26 cellular contexts compared by ENCODE assay signal in the genomic region with DNA sequence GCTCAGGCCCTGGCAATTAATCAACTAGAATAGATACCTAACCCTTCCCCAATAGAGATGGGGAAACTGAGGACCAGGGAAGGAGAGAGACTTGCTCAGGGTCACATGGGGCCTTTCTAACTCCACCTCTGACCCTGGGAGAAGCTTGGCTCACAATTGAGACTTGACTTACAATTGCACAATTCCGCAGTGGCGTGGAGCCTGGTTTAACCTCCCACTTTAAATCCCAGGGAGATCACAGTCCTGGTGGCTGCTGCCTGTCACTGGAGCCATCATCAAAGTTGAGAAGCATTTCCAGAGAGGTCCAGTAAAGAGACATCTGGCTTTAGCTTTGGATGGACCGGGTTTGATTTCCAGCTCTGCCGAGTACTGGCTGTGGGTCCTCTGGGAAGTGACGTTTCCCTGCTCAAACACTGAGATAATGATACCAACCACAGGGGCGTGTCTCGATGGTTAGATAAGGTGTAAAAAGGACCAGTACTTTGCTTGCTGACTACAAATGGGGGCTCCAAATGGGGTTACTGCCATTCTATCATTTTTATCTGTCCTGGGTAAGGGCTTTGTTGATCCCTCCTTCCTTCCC. TPM values are rescaled to one million over a fixed set of nuclear protein-coding genes. Genes with fewer than 3 reads are reported as not detected.
DNase-seq lines count a peak whose midpoint lies in the region; ATAC-seq, FAIRE-seq and TF ChIP-seq lines count a peak whose summit lies in the region.
"Had no signal": no experiment of that assay in that cellular context is flagged by ENCODE, and none has a peak within 500 bp of the region (broad histone marks: within the 10 kb centered on the region; RNA-seq: fewer than 3 reads in every experiment).

No MANE protein-coding gene starts in this region.

- H3K9ac ChIP-seq in K562 (ENCODE audit: insufficient read depth in 1 of 2, low read depth in 2 of 2, low read length in 2 of 2): no peak overlapping the region
- peak overlapping the region in 1 of 3 donors; percentile 35 for H3K9ac ChIP-seq in skeletal muscle tissue (ENCODE audit: low read depth in 1 of 3, low read length in 3 of 3)

- no peaks in the 10 kb centered on the region for H3K9me3 ChIP-seq in K562 (replicated peaks; ENCODE audit: control insufficient read depth, insufficient read depth, low read depth, low read length)
- no peaks in the 10 kb centered on the region for H3K9me3 ChIP-seq in skeletal muscle tissue (ENCODE audit: control insufficient read depth in 3 of 3, low read length in 3 of 3)
- no peaks in the 10 kb centered on the region for H3K9me3 ChIP-seq in upper lobe of right lung
- H3K9me3 ChIP-seq: BLaER1 treated with 17β-estradiol and CSF1 and Interleukin-3, amounts not matched to agents 10 nM and 100 nM; SJCRH30; thoracic aorta; vagina had no signal

- POLR2A ChIA-PET in K562 (lab: Yijun Ruan, JAX): interaction anchor here (0.5 to 1.5 kb wide), 2 partner anchors 10 to 117 kb away, joined by 3 to 5 read pairs; no protein-coding TSS in a partner anchor

- CTCF ChIA-PET in K562 (lab: Yijun Ruan, JAX; ENCODE audit: low intra/inter-chr PET ratio): no interaction called here

- H3K79me2 ChIP-seq in K562 (ENCODE audit: control insufficient read depth, insufficient read depth, low read length): no peaks in the 10 kb centered on the region

- TF ChIP-seq CTCF in K562 (IDR thresholded peaks at IDR 0.05 in 2 of 3, conservative IDR thresholded peaks at IDR 0.05 in 1 of 3; ENCODE audit: insufficient read depth in 2 of 3, low read depth in 1 of 3, low read length in 3 of 3) (no peak), upper lobe of right lung (IDR thresholded peaks at IDR 0.05) (no peak)

- H3K9me1 ChIP-seq in K562 (ENCODE audit: control insufficient read depth, insufficient read depth, low read length): no peaks in the 10 kb centered on the region

- FAIRE-seq in K562 (lab: Jason Lieb, UNC) (peak; percentile 52), HTR-8/SVneo (lab: Jason Lieb, UNC) (no peak)
- FAIRE-seq: endothelial cell of umbilical vein, GM12891, RCC 7860 had no signal

- H3K27ac ChIP-seq in K562 (ENCODE audit: extremely low read depth, low read depth, low read length) (no peak overlapping the region), skeletal muscle tissue (ENCODE audit: low read depth, low read length) (peak overlapping the region; percentile 40), upper lobe of right lung (no peak overlapping the region)
- H3K27ac ChIP-seq: BLaER1 treated with 17β-estradiol and CSF1 and Interleukin-3, amounts not matched to agents 10 nM and 100 nM; SJCRH30; vagina had no signal

- no peaks in the 10 kb centered on the region; the same call in 1 of the 2 replicates for H4K20me1 ChIP-seq in K562 (replicated peaks; ENCODE audit: control insufficient read depth, insufficient read depth, low read length)

- H3K36me3 ChIP-seq in K562 (ENCODE audit: control insufficient read depth, insufficient read depth, low read length) (no peaks in the 10 kb centered on the region), skeletal muscle tissue (ENCODE audit: control insufficient read depth in 3 of 3, insufficient read depth in 3 of 3, low read length in 3 of 3) (peaks cover 11 to 14% (median 13%) of the 10 kb centered on the region in 3 donors), upper lobe of right lung (no peaks in the 10 kb centered on the region)

- ATAC-seq in K562: no peak
- peak; percentile 66 for ATAC-seq in left ventricle myocardium superior
- ATAC-seq in upper lobe of right lung: no peak
- ATAC-seq: activated CD8-positive, alpha-beta T cell treated with anti-CD3 and anti-CD28 coated beads for 36 hours; activated naive CD4-positive, alpha-beta T cell treated with anti-CD3 and anti-CD28 coated beads, Interleukin-2, amount 50 U/mL, for 72 hours; stimulated activated naive CD8-positive, alpha-beta T cell treated with anti-CD3 and anti-CD28 coated beads, Interleukin-15, Interleukin-2, amounts not matched to agents 100 U/mL and 50 U/mL, for 24 hours had no signal

- BruUV-seq in K562 (replicated peaks; lab: Mats Ljungman, UMichigan): no TSS peak

- H3K4me1 ChIP-seq in K562 (replicated peaks in 1 of 2; ENCODE audit: control insufficient read depth in 2 of 2, insufficient read depth in 2 of 2, low read length in 2 of 2) (peaks cover 5 to 16% of the 10 kb centered on the region in 2 experiments), skeletal muscle tissue (ENCODE audit: control insufficient read depth in 3 of 3, insufficient read depth in 3 of 3, low read length in 3 of 3) (peaks cover 3 to 16% (median 8%) of the 10 kb centered on the region in 3 donors), upper lobe of right lung (no peaks in the 10 kb centered on the region)
- H3K4me1 ChIP-seq: vagina had no signal

- H3K4me3 ChIP-seq in K562 (no peak overlapping the region), skeletal muscle tissue (ENCODE audit: low read length in 3 of 3) (no peak overlapping the region), upper lobe of right lung (no peak overlapping the region)
- H3K4me3 ChIP-seq: BLaER1 treated with 17β-estradiol and CSF1 and Interleukin-3, amounts not matched to agents 10 nM and 100 nM; dorsolateral prefrontal cortex; SJCRH30; thoracic aorta; vagina had no signal

- 20% methylated on average over 7 of the region's 7 CpGs for WGBS in K562 (ENCODE audit: insufficient coverage, low coverage, missing lambda C conversion rate)

- DNase-seq in OCI-M1 (lab: John Stamatoyannopoulos, UW) (peak; percentile 34), K562 (ENCODE audit: extremely low read depth in 1 of 4, low spot score in 3 of 4) (no peak), left ventricle myocardium superior (no peak), inferior parietal cortex (ENCODE audit: extremely low spot score) (no peak), kidney glomerular epithelial cell (lab: John Stamatoyannopoulos, UW) (no peak), upper lobe of right lung (no peak), HTR-8/SVneo (ENCODE audit: insufficient read length, low spot score) (no peak)
- DNase-seq: activated CD4-positive, CD25-positive, alpha-beta regulatory T cell treated with anti-CD3 and anti-CD28 coated beads, Interleukin-2, amount 50 U/mL, for 72 hours; activated CD8-positive, alpha-beta T cell treated with anti-CD3 and anti-CD28 coated beads for 36 hours; Calu3; dorsolateral prefrontal cortex; NCI-H1105; NCI-H2029; NCI-H2227 treated with DMSO at 0.1 percent for 48 hours; NCI-H526 treated with DMSO at 0.1 percent for 48 hours; nephron progenitor cell; SJCRH30; stimulated activated naive CD8-positive, alpha-beta T cell treated with anti-CD3 and anti-CD28 coated beads, Interleukin-15, Interleukin-2, amounts not matched to agents 100 U/mL and 50 U/mL, for 24 hours had no signal

- H3K4me2 ChIP-seq in K562 (ENCODE audit: insufficient read depth, low read length): no peak overlapping the region
- H3K4me2 ChIP-seq: BLaER1 treated with 17β-estradiol and CSF1 and Interleukin-3, amounts not matched to agents 10 nM and 100 nM had no signal

- intact Hi-C loops in K562 (cut with micrococcal nuclease): no loop called here
- intact Hi-C loops in left ventricle myocardium superior (cut with micrococcal nuclease): no loop called here
- intact Hi-C loops in upper lobe of right lung (cut with DNase I): no loop called here

- peaks cover 0 to 7% of the 10 kb centered on the region in 2 experiments; a peak in 2 of 5 replicates for H3K27me3 ChIP-seq in K562 (ENCODE audit: control insufficient read depth in 2 of 2, insufficient read depth in 2 of 2, low read length in 2 of 2)
- H3K27me3 ChIP-seq in skeletal muscle tissue (ENCODE audit: control insufficient read depth in 3 of 3, insufficient read depth in 3 of 3, low read length in 3 of 3): no peaks in the 10 kb centered on the region
- H3K27me3 ChIP-seq in upper lobe of right lung: no peaks in the 10 kb centered on the region
- H3K27me3 ChIP-seq: BLaER1 treated with 17β-estradiol and CSF1 and Interleukin-3, amounts not matched to agents 10 nM and 100 nM; dorsolateral prefrontal cortex; SJCRH30; vagina had no signal

- in situ Hi-C loops in K562 (cut with MboI): no loop called here

- H2AFZ ChIP-seq in K562 (ENCODE audit: low read depth, low read length): no peak overlapping the region

- no peak for TF ChIP-seq POLR2A in K562 (conservative IDR thresholded peaks at IDR 0.05)

- no peak for TF ChIP-seq EP300 in K562 (IDR thresholded peaks at IDR 0.05; ENCODE audit: low read length)

- TF ChIP-seq RAD21 in K562 (CRISPR knock-in tag; conservative IDR thresholded peaks at IDR 0.05 in 1 of 2, IDR thresholded peaks at IDR 0.05 in 1 of 2): no peak

TF ChIP-seq in K562, 482 proteins besides CTCF, POLR2A, EP300 and RAD21 (continues in another document):
- TF ChIP-seq CREM (IDR thresholded peaks at IDR 0.05; ENCODE audit: low read depth): peak; percentile 73
- TF ChIP-seq SNRNP70 (optimal IDR thresholded peaks at IDR 0.05; ENCODE audit: low read depth, low read length): no peak
- TF ChIP-seq CEBPB (tag; IDR thresholded peaks at IDR 0.05): peak; percentile 73
- TF ChIP-seq PYGO2 (tag; IDR thresholded peaks at IDR 0.05): no peak
- no peak for TF ChIP-seq NUFIP1 (IDR thresholded peaks at IDR 0.05; ENCODE audit: partially characterized antibody)
- TF ChIP-seq ETV6 (IDR thresholded peaks at IDR 0.05; ENCODE audit: borderline replicate concordance in 1 of 2, low read depth in 2 of 2, low read length in 1 of 2): no peak
- no peak for TF ChIP-seq ETV6 (CRISPR knock-in tag; IDR thresholded peaks at IDR 0.05; ENCODE audit: borderline replicate concordance)
- TF ChIP-seq GABPA (tag; conservative IDR thresholded peaks at IDR 0.05; ENCODE audit: low read depth): peak; percentile 43; the same call in 1 of the 2 replicates
- no peak for TF ChIP-seq ZNF140 (CRISPR knock-in tag; IDR thresholded peaks at IDR 0.05)

RNA-seq across cellular contexts. Expression of gene TRIM62, which starts 39.3 kb away (rescaled TPM):
- total RNA-seq in K562 (2011; cell fraction: chromatin; rRNA removed; ENCODE audit: low replicate concordance): 1.6 and 2.5 TPM in 2 replicates
- total RNA-seq in K562 (2011; cell fraction: nucleolus; rRNA removed): 1.4 and 2.3 TPM in 2 replicates
- total RNA-seq in K562 (2011; cell fraction: nucleoplasm; rRNA removed): 1.7 and 2.3 TPM in 2 replicates
- total RNA-seq in K562 (2014; rRNA removed) (0.94 and 1.5 TPM in 2 replicates), K562 (2014; rRNA removed; fragmentation: Illumina TruSeq; extraction: Trizol) (0.26 and 0.36 TPM in 2 replicates), K562 (2015; rRNA removed; fragmentation: Illumina TruSeq; extraction: Trizol) (0.22 and 0.60 TPM in 2 replicates), K562 (2021) (2.2 and 2.3 TPM in 2 replicates), left ventricle myocardium superior (2.0 TPM), skeletal muscle tissue (3.1 TPM), upper lobe of right lung (4.5 TPM)
- polyA plus RNA-seq in K562 (2011; rRNA removed) (0.18 and 0.41 TPM in 2 replicates), K562 (2014; fragmentation: Illumina TruSeq; extraction: Trizol) (1.3 and 1.4 TPM in 2 replicates), K562 (2014; fragmentation: Nextera tagmentation; extraction: Ambion mirVana) (under 1 TPM; 0.27 to 0.62 TPM), K562 (2014; rRNA removed) (0.52 and 0.58 TPM in 2 replicates)
- 0.25 and 0.70 TPM in 2 replicates for polyA plus RNA-seq in K562 (2011; cell fraction: cytosol; rRNA removed)
- 0.83 and 2.1 TPM in 2 replicates for polyA plus RNA-seq in K562 (2011; cell fraction: nucleus; rRNA removed)
- 1.4 and 2.9 TPM in 2 replicates for polyA plus RNA-seq in K562 (2012)
- polyA minus RNA-seq in K562 (2011; rRNA and poly(A)+ RNA removed): 0.11 and 0.15 TPM in 2 replicates
- polyA minus RNA-seq in K562 (2011; cell fraction: cytosol; rRNA and poly(A)+ RNA removed): 0.73 and 0.95 TPM in 2 replicates
- 0.40 and 1.1 TPM in 2 replicates for polyA minus RNA-seq in K562 (2011; cell fraction: nucleus; rRNA and poly(A)+ RNA removed)
